17 cellular contexts compared by ENCODE assay signal in genomic region chr3:71972031-71972430, GRCh38.
DNase-seq lines count a peak whose midpoint lies in the region; ATAC-seq, FAIRE-seq and TF ChIP-seq lines count a peak whose summit lies in the region.
"Had no signal": no experiment of that assay in that cellular context is flagged by ENCODE, and none has a peak within 500 bp of the region (broad histone marks: within the 10 kb centered on the region; RNA-seq: fewer than 3 reads in every experiment).

No MANE protein-coding gene starts in this region.

- H3K9ac ChIP-seq in trophoblast cell (ENCODE audit: low read length), result no peak overlapping the region

- H3K27ac ChIP-seq in trophoblast cell (ENCODE audit: low read depth, low read length), result no peak overlapping the region
- H3K27ac ChIP-seq: SJCRH30 had no signal

- H2AK5ac ChIP-seq in trophoblast cell (ENCODE audit: low read length), result no peak overlapping the region

- H3K4me2 ChIP-seq in trophoblast cell (ENCODE audit: low read length), result no peak overlapping the region

- no peaks in the 10 kb centered on the region for H3K36me3 ChIP-seq in bronchial epithelial cell (ENCODE audit: control insufficient read depth, insufficient read depth, low read length)
- no peaks in the 10 kb centered on the region for H3K36me3 ChIP-seq in trophoblast cell (ENCODE audit: control insufficient read depth in 1 of 2, insufficient read depth in 2 of 2, low read length in 2 of 2)
- H3K36me3 ChIP-seq: SJCRH30 had no signal

- no peaks in the 10 kb centered on the region for H3K79me2 ChIP-seq in trophoblast cell (ENCODE audit: control insufficient read depth, insufficient read depth, low read length, poor library complexity)

- H2BK12ac ChIP-seq in trophoblast cell (ENCODE audit: low read length), result no peak overlapping the region

- no peak for TF ChIP-seq CTCF in bronchial epithelial cell (IDR thresholded peaks at IDR 0.05; ENCODE audit: insufficient read depth, low read length, severe bottlenecking)

- no peak overlapping the region for H2AFZ ChIP-seq in trophoblast cell (ENCODE audit: insufficient read depth, low read length, poor library complexity)

- no peak overlapping the region for H3K23ac ChIP-seq in trophoblast cell (ENCODE audit: low read length)

- no peak overlapping the region for H3K14ac ChIP-seq in trophoblast cell (ENCODE audit: low read length)

- H4K91ac ChIP-seq in trophoblast cell (ENCODE audit: low read depth, low read length), result no peak overlapping the region

- no peaks in the 10 kb centered on the region for H3K79me1 ChIP-seq in trophoblast cell (ENCODE audit: low read length)

- no CpG with 5 or more reads among the region's 5 CpGs for WGBS in trophoblast cell (ENCODE audit: extremely low coverage, insufficient coverage, insufficient read length)

- peak; percentile 75 for FAIRE-seq in bronchial epithelial cell (lab: Jason Lieb, UNC)
- FAIRE-seq: G401.6, HepG2 had no signal

- H4K8ac ChIP-seq in trophoblast cell (ENCODE audit: low read depth, low read length), result no peak overlapping the region

- H2BK120ac ChIP-seq in trophoblast cell (ENCODE audit: insufficient read depth, low read length, poor library complexity), result no peak overlapping the region

- no peaks in the 10 kb centered on the region for H3K4me1 ChIP-seq in trophoblast cell (ENCODE audit: control insufficient read depth in 1 of 2, insufficient read depth in 2 of 2, low read length in 2 of 2)
- H3K4me1 ChIP-seq: SJCRH30 had no signal

- peak overlapping the region; percentile 18 for H4K12ac ChIP-seq in trophoblast cell (ENCODE audit: low read depth, low read length)

- H3K18ac ChIP-seq in trophoblast cell (ENCODE audit: low read length), result no peak overlapping the region

- no peaks in the 10 kb centered on the region for H3K9me3 ChIP-seq in trophoblast cell (ENCODE audit: insufficient read depth, low read depth, low read length)
- H3K9me3 ChIP-seq: SJCRH30 had no signal

- no peak overlapping the region for H3K4me3 ChIP-seq in bronchial epithelial cell (ENCODE audit: low read depth, low read length)
- no peak overlapping the region for H3K4me3 ChIP-seq in trophoblast cell (ENCODE audit: low read depth, low read length)
- H3K4me3 ChIP-seq: SJCRH30 had no signal

- no peak overlapping the region for H2BK5ac ChIP-seq in trophoblast cell (ENCODE audit: low read depth, low read length, poor library complexity)

- H3K27me3 ChIP-seq in bronchial epithelial cell (ENCODE audit: control insufficient read depth, insufficient read depth, low read length) (peaks cover 2% of the 10 kb centered on the region), trophoblast cell (ENCODE audit: insufficient read depth, low read length) (no peaks in the 10 kb centered on the region)
- H3K27me3 ChIP-seq: SJCRH30 had no signal

- ATAC-seq in GM19023 (IDR thresholded peaks at IDR 0.05; ENCODE audit: unreplicated experiment), result no peak
- no peak for ATAC-seq in GM19035 (IDR thresholded peaks at IDR 0.05; ENCODE audit: unreplicated experiment)
- ATAC-seq: HepG2; natural killer cell treated with Interleukin-12 subunit alpha and Interleukin-12 subunit beta and Interleukin-15 and Interleukin-18, amount 100 ng/mL, for 72 hours had no signal

- no peak overlapping the region for H3K4ac ChIP-seq in trophoblast cell (ENCODE audit: low read depth, low read length)

- DNase-seq in DMS79 (lab: John Stamatoyannopoulos, UW), result peak; percentile 11
- peak; percentile 18 for DNase-seq in NCI-H2029 treated with DMSO at 0.1 percent for 48 hours (lab: John Stamatoyannopoulos, UW)
- DNase-seq in bronchial epithelial cell (ENCODE audit: low read depth), result peak; percentile 70
- peak; percentile 75 to 76 for DNase-seq in trophoblast cell
- no peak for DNase-seq in occipital lobe (lab: John Stamatoyannopoulos, UW)
- DNase-seq: activated naive CD8-positive, alpha-beta T cell treated with anti-CD3 and anti-CD28 coated beads for 36 hours; activated T-cell treated with anti-CD3 and anti-CD28 coated beads, Interleukin-2, amount 50 U/mL, for 1 hour; CD4-positive, alpha-beta T cell; NCI-H1930; stimulated activated CD4-positive, alpha-beta T cell treated with anti-CD3 and anti-CD28 coated beads, Interleukin-15, amount 100 ng/mL, for 24 hours; T-helper 9 cell had no signal
